33 cellular contexts compared by ENCODE assay signal in genomic region chrX:119709630-119710029, GRCh38. TPM values are rescaled to one million over a fixed set of nuclear protein-coding genes. Genes with fewer than 3 reads are reported as not detected.
"Had no signal": no experiment of that assay in that cellular context is flagged by ENCODE, and none has a peak within 500 bp of the region (broad histone marks: within the 10 kb centered on the region; RNA-seq: fewer than 3 reads in every experiment).

No MANE protein-coding gene starts in this region.

- H3K4me1 ChIP-seq: adrenal gland, ascending aorta, body of pancreas, breast epithelium had no signal

- H3K27me3 ChIP-seq: adrenal gland, ascending aorta, body of pancreas, brain microvascular endothelial cell, breast epithelium, cardiac muscle cell had no signal

- ATAC-seq: activated naive CD4-positive, alpha-beta T cell treated with anti-CD3 and anti-CD28 coated beads, Interleukin-2, amount 50 U/mL, for 72 hours; activated naive CD8-positive, alpha-beta T cell treated with anti-CD3 and anti-CD28 coated beads, Interleukin-2, amount 50 U/mL, for 24 hours; activated T-cell treated with anti-CD3 and anti-CD28 coated beads, Interleukin-2, amount 50 U/mL, for 4 hours; activated T-cell treated with anti-CD3 and anti-CD28 coated beads, Interleukin-2, amount 50 U/mL, for 72 hours; activated T-helper 17 cell treated with anti-CD3 and anti-CD28 coated beads, Interleukin-2, amount 50 U/mL, for 72 hours; body of pancreas had no signal

- H3K9me3 ChIP-seq: adrenal gland, ascending aorta, body of pancreas, breast epithelium had no signal

- DNase-seq: activated effector memory CD4-positive, alpha-beta T cell treated with anti-CD3 and anti-CD28 coated beads, Interleukin-2, amount 50 U/mL, for 16 hours; activated effector memory CD4-positive, alpha-beta T cell treated with Interleukin-2 at 50 U/mL for 16 hours; activated gamma-delta T cell; activated gamma-delta T cell treated with Interleukin-2 at 50 U/mL for 16 hours; activated naive CD4-positive, alpha-beta T cell; activated naive CD4-positive, alpha-beta T cell treated with anti-CD3 and anti-CD28 coated beads for 36 hours; activated naive CD4-positive, alpha-beta T cell treated with anti-CD3 and anti-CD28 coated beads, Interleukin-2, amount 10 ng/mL, durations not matched to agents 7 days and 5 days; activated naive CD4-positive, alpha-beta T cell treated with anti-CD3 and anti-CD28 coated beads, Interleukin-2, amount 50 U/mL, for 16 hours; activated naive CD4-positive, alpha-beta T cell treated with Interleukin-2 at 50 U/mL for 16 hours; activated naive CD8-positive, alpha-beta T cell treated with anti-CD3 and anti-CD28 coated beads for 36 hours; activated naive CD8-positive, alpha-beta T cell treated with anti-CD3 and anti-CD28 coated beads, Interleukin-2, amount 10 ng/mL, durations not matched to agents 7 days and 5 days; activated naive CD8-positive, alpha-beta T cell treated with anti-CD3 and anti-CD28 coated beads, Interleukin-2, amount 50 U/mL, for 24 hours; activated T-cell treated with anti-CD3 and anti-CD28 coated beads, Interleukin-2, amount 50 U/mL, for 1 hour; activated T-cell treated with anti-CD3 and anti-CD28 coated beads, Interleukin-2, amount 50 U/mL, for 24 hours; activated T-cell treated with anti-CD3 and anti-CD28 coated beads, Interleukin-2, amount 50 U/mL, for 4 hours; activated T-cell treated with anti-CD3 and anti-CD28 coated beads, Interleukin-2, amount 50 U/mL, for 48 hours; activated T-cell treated with anti-CD3 and anti-CD28 coated beads, Interleukin-2, amount 50 U/mL, for 72 hours; adrenal gland; amniotic stem cell; amygdala; anterior cingulate cortex; body of pancreas; brain microvascular endothelial cell; caudate nucleus; central memory CD4-positive, alpha-beta T cell; cerebellar nuclear complex had no signal

- H3K27ac ChIP-seq: adrenal gland, ascending aorta, body of pancreas, brain microvascular endothelial cell, breast epithelium, cardiac muscle cell had no signal

- FAIRE-seq: bronchial epithelial cell had no signal

- H3K36me3 ChIP-seq: adrenal gland, ascending aorta, brain microvascular endothelial cell, breast epithelium, cardiac muscle cell had no signal

- H3K4me3 ChIP-seq: adrenal gland, ascending aorta, body of pancreas, breast epithelium, cardiac muscle cell had no signal

RNA-seq across cellular contexts. Expression of gene SOWAHD, which starts 48.8 kb away (rescaled TPM):
- total RNA-seq: ascending aorta, cardiac septum had no signal
